ENCODE assay signal across 1 cellular context in the genomic region with DNA sequence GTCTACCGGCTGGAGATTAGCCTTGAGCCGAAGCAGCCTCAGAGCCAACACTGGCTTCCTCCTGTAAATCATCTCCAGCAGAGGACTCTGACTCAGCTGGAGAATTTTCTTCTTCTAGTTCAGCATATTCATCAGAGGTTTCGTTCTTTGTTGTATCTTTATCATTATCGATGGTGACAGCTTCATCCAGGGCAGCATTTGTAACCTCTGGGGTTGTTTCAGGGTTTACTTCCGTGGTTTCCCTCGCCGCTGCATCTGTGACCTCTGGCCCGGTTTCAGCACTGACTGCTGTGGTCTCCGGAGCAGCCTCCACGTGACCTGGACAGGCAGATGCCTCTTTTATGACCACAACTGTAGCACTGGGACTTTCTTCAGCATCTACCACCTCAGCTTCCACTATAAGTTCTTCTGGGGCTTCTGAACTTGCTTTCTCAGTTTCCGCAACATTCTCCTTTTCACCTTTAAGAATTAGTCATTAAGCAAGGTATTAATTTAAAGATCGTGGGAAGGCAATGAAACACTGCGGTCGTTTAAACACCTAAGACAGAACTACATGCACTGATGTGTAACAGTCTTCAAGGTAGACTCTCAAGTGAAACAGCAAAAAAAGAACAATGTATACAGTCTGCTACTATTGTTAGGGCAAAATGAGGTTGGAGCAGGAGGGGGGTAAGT.
TF ChIP-seq lines count a peak whose summit lies in the region.

No MANE protein-coding gene starts in this region.

TF ChIP-seq in HepG2, 621 proteins besides CTCF, POLR2A, EP300 and RAD21 (continued from another document and continues in another):
- TF ChIP-seq, protein P1, sequence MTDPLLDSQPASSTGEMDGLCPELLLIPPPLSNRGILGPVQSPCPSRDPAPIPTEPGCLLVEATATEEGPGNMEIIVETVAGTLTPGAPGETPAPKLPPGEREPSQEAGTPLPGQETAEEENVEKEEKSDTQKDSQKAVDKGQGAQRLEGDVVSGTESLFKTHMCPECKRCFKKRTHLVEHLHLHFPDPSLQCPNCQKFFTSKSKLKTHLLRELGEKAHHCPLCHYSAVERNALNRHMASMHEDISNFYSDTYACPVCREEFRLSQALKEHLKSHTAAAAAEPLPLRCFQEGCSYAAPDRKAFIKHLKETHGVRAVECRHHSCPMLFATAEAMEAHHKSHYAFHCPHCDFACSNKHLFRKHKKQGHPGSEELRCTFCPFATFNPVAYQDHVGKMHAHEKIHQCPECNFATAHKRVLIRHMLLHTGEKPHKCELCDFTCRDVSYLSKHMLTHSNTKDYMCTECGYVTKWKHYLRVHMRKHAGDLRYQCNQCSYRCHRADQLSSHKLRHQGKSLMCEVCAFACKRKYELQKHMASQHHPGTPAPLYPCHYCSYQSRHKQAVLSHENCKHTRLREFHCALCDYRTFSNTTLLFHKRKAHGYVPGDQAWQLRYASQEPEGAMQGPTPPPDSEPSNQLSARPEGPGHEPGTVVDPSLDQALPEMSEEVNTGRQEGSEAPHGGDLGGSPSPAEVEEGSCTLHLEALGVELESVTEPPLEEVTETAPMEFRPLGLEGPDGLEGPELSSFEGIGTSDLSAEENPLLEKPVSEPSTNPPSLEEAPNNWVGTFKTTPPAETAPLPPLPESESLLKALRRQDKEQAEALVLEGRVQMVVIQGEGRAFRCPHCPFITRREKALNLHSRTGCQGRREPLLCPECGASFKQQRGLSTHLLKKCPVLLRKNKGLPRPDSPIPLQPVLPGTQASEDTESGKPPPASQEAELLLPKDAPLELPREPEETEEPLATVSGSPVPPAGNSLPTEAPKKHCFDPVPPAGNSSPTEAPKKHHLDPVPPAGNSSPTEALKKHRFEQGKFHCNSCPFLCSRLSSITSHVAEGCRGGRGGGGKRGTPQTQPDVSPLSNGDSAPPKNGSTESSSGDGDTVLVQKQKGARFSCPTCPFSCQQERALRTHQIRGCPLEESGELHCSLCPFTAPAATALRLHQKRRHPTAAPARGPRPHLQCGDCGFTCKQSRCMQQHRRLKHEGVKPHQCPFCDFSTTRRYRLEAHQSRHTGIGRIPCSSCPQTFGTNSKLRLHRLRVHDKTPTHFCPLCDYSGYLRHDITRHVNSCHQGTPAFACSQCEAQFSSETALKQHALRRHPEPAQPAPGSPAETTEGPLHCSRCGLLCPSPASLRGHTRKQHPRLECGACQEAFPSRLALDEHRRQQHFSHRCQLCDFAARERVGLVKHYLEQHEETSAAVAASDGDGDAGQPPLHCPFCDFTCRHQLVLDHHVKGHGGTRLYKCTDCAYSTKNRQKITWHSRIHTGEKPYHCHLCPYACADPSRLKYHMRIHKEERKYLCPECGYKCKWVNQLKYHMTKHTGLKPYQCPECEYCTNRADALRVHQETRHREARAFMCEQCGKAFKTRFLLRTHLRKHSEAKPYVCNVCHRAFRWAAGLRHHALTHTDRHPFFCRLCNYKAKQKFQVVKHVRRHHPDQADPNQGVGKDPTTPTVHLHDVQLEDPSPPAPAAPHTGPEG (CRISPR knock-in tag; IDR thresholded peaks at IDR 0.05), result no peak
- TF ChIP-seq ZNF224 (CRISPR knock-in tag; IDR thresholded peaks at IDR 0.05), result no peak
- no peak for TF ChIP-seq KDM5A (IDR thresholded peaks at IDR 0.05; ENCODE audit: borderline replicate concordance, low read length)
- TF ChIP-seq, protein P2, sequence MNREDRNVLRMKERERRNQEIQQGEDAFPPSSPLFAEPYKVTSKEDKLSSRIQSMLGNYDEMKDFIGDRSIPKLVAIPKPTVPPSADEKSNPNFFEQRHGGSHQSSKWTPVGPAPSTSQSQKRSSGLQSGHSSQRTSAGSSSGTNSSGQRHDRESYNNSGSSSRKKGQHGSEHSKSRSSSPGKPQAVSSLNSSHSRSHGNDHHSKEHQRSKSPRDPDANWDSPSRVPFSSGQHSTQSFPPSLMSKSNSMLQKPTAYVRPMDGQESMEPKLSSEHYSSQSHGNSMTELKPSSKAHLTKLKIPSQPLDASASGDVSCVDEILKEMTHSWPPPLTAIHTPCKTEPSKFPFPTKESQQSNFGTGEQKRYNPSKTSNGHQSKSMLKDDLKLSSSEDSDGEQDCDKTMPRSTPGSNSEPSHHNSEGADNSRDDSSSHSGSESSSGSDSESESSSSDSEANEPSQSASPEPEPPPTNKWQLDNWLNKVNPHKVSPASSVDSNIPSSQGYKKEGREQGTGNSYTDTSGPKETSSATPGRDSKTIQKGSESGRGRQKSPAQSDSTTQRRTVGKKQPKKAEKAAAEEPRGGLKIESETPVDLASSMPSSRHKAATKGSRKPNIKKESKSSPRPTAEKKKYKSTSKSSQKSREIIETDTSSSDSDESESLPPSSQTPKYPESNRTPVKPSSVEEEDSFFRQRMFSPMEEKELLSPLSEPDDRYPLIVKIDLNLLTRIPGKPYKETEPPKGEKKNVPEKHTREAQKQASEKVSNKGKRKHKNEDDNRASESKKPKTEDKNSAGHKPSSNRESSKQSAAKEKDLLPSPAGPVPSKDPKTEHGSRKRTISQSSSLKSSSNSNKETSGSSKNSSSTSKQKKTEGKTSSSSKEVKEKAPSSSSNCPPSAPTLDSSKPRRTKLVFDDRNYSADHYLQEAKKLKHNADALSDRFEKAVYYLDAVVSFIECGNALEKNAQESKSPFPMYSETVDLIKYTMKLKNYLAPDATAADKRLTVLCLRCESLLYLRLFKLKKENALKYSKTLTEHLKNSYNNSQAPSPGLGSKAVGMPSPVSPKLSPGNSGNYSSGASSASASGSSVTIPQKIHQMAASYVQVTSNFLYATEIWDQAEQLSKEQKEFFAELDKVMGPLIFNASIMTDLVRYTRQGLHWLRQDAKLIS (CRISPR knock-in tag; IDR thresholded peaks at IDR 0.05), result no peak
- TF ChIP-seq, protein P3, sequence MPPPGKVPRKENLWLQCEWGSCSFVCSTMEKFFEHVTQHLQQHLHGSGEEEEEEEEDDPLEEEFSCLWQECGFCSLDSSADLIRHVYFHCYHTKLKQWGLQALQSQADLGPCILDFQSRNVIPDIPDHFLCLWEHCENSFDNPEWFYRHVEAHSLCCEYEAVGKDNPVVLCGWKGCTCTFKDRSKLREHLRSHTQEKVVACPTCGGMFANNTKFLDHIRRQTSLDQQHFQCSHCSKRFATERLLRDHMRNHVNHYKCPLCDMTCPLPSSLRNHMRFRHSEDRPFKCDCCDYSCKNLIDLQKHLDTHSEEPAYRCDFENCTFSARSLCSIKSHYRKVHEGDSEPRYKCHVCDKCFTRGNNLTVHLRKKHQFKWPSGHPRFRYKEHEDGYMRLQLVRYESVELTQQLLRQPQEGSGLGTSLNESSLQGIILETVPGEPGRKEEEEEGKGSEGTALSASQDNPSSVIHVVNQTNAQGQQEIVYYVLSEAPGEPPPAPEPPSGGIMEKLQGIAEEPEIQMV (CRISPR knock-in tag; IDR thresholded peaks at IDR 0.05; ENCODE audit: low read depth), result no peak
- no peak for TF ChIP-seq SKIL (CRISPR knock-in tag; IDR thresholded peaks at IDR 0.05; ENCODE audit: borderline replicate concordance)
- TF ChIP-seq HDAC2 (CRISPR knock-in tag; IDR thresholded peaks at IDR 0.05), result peak; percentile 33; the same call in 1 of the 2 replicates
- TF ChIP-seq, protein P4, sequence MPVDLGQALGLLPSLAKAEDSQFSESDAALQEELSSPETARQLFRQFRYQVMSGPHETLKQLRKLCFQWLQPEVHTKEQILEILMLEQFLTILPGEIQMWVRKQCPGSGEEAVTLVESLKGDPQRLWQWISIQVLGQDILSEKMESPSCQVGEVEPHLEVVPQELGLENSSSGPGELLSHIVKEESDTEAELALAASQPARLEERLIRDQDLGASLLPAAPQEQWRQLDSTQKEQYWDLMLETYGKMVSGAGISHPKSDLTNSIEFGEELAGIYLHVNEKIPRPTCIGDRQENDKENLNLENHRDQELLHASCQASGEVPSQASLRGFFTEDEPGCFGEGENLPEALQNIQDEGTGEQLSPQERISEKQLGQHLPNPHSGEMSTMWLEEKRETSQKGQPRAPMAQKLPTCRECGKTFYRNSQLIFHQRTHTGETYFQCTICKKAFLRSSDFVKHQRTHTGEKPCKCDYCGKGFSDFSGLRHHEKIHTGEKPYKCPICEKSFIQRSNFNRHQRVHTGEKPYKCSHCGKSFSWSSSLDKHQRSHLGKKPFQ (CRISPR knock-in tag; IDR thresholded peaks at IDR 0.05; ENCODE audit: insufficient replicate concordance), result no peak
- TF ChIP-seq ZNF33A (CRISPR knock-in tag; IDR thresholded peaks at IDR 0.05; ENCODE audit: borderline replicate concordance), result no peak
- TF ChIP-seq ZFP41 (CRISPR knock-in tag; IDR thresholded peaks at IDR 0.05; ENCODE audit: borderline replicate concordance), result no peak
- TF ChIP-seq RFX5 (IDR thresholded peaks at IDR 0.05; ENCODE audit: low read depth, low read length), result no peak
- no peak for TF ChIP-seq ZNF607 (CRISPR knock-in tag; IDR thresholded peaks at IDR 0.05; ENCODE audit: borderline replicate concordance)
- no peak for TF ChIP-seq SMYD3 (CRISPR knock-in tag; IDR thresholded peaks at IDR 0.05)
- no peak for TF ChIP-seq ZNF276 (CRISPR knock-in tag; IDR thresholded peaks at IDR 0.05; ENCODE audit: low read depth)
- TF ChIP-seq JDP2 (CRISPR knock-in tag; IDR thresholded peaks at IDR 0.05; ENCODE audit: borderline replicate concordance), result no peak
- TF ChIP-seq, protein P5, sequence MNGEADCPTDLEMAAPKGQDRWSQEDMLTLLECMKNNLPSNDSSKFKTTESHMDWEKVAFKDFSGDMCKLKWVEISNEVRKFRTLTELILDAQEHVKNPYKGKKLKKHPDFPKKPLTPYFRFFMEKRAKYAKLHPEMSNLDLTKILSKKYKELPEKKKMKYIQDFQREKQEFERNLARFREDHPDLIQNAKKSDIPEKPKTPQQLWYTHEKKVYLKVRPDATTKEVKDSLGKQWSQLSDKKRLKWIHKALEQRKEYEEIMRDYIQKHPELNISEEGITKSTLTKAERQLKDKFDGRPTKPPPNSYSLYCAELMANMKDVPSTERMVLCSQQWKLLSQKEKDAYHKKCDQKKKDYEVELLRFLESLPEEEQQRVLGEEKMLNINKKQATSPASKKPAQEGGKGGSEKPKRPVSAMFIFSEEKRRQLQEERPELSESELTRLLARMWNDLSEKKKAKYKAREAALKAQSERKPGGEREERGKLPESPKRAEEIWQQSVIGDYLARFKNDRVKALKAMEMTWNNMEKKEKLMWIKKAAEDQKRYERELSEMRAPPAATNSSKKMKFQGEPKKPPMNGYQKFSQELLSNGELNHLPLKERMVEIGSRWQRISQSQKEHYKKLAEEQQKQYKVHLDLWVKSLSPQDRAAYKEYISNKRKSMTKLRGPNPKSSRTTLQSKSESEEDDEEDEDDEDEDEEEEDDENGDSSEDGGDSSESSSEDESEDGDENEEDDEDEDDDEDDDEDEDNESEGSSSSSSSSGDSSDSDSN (CRISPR knock-in tag; IDR thresholded peaks at IDR 0.05), result no peak
- TF ChIP-seq RNF2 (conservative IDR thresholded peaks at IDR 0.05; ENCODE audit: low read depth), result no peak
- no peak for TF ChIP-seq TP53 (CRISPR knock-in tag; conservative IDR thresholded peaks at IDR 0.05)
- TF ChIP-seq, protein P6, sequence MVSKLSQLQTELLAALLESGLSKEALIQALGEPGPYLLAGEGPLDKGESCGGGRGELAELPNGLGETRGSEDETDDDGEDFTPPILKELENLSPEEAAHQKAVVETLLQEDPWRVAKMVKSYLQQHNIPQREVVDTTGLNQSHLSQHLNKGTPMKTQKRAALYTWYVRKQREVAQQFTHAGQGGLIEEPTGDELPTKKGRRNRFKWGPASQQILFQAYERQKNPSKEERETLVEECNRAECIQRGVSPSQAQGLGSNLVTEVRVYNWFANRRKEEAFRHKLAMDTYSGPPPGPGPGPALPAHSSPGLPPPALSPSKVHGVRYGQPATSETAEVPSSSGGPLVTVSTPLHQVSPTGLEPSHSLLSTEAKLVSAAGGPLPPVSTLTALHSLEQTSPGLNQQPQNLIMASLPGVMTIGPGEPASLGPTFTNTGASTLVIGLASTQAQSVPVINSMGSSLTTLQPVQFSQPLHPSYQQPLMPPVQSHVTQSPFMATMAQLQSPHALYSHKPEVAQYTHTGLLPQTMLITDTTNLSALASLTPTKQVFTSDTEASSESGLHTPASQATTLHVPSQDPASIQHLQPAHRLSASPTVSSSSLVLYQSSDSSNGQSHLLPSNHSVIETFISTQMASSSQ (IDR thresholded peaks at IDR 0.05; ENCODE audit: low read depth), result no peak
- TF ChIP-seq, protein P6 (CRISPR knock-in tag; IDR thresholded peaks at IDR 0.05; ENCODE audit: borderline replicate concordance), result no peak
